27 cellular contexts compared by ENCODE assay signal in genomic region chr11:24453129-24453723, GRCh38. TPM values are rescaled to one million over a fixed set of nuclear protein-coding genes. Genes with fewer than 3 reads are reported as not detected.
"Had no signal": no experiment of that assay in that cellular context is flagged by ENCODE, and none has a peak within 500 bp of the region (broad histone marks: within the 10 kb centered on the region; RNA-seq: fewer than 3 reads in every experiment).

No MANE protein-coding gene starts in this region.

- H3K4me3 ChIP-seq: hepatocyte, left lung, ovary, prostate gland, upper lobe of left lung had no signal

- H3K27me3 Mint-ChIP-seq: activated B cell treated with CpG ODN at 0.5 μM for 24 hours; activated CD4-positive, alpha-beta memory T cell treated with anti-CD3 and anti-CD28 coated beads for 36 hours; activated naive CD4-positive, alpha-beta T cell treated with anti-CD3 and anti-CD28 coated beads, Interleukin-2, amount 10 ng/mL, durations not matched to agents 7 days and 5 days; activated naive CD8-positive, alpha-beta T cell treated with anti-CD3 and anti-CD28 coated beads, Interleukin-2, amount 50 U/mL, for 24 hours had no signal

- H3K4me3 Mint-ChIP-seq: activated B cell treated with CpG ODN at 0.5 μM for 24 hours; activated CD4-positive, alpha-beta memory T cell treated with anti-CD3 and anti-CD28 coated beads for 36 hours; activated naive CD4-positive, alpha-beta T cell treated with anti-CD3 and anti-CD28 coated beads, Interleukin-2, amount 10 ng/mL, durations not matched to agents 7 days and 5 days; activated naive CD8-positive, alpha-beta T cell treated with anti-CD3 and anti-CD28 coated beads, Interleukin-2, amount 50 U/mL, for 24 hours; immature natural killer cell; mesothelial cell of epicardium; nephron had no signal

- H3K27ac ChIP-seq: hepatocyte, left lung, neutrophil, ovary, prostate gland, upper lobe of left lung had no signal

- H3K27ac Mint-ChIP-seq: activated B cell treated with CpG ODN at 0.5 μM for 24 hours; activated CD4-positive, alpha-beta memory T cell treated with anti-CD3 and anti-CD28 coated beads for 36 hours; activated naive CD4-positive, alpha-beta T cell treated with anti-CD3 and anti-CD28 coated beads, Interleukin-2, amount 10 ng/mL, durations not matched to agents 7 days and 5 days; activated naive CD8-positive, alpha-beta T cell treated with anti-CD3 and anti-CD28 coated beads, Interleukin-2, amount 50 U/mL, for 24 hours; immature natural killer cell; mesothelial cell of epicardium; nephron had no signal

- ATAC-seq: activated naive CD8-positive, alpha-beta T cell treated with anti-CD3 and anti-CD28 coated beads, Interleukin-2, amount 50 U/mL, for 24 hours; left lung had no signal

- DNase-seq: activated B cell treated with CpG ODN at 0.5 μM for 24 hours; activated CD4-positive, alpha-beta memory T cell treated with anti-CD3 and anti-CD28 coated beads for 36 hours; activated CD4-positive, alpha-beta T cell treated with anti-CD3 and anti-CD28 coated beads for 4 hours; activated effector memory CD4-positive, alpha-beta T cell treated with anti-CD3 and anti-CD28 coated beads, Interleukin-2, amount 50 U/mL, for 16 hours; activated naive CD4-positive, alpha-beta T cell treated with anti-CD3 and anti-CD28 coated beads, Interleukin-2, amount 10 ng/mL, durations not matched to agents 7 days and 5 days; activated naive CD8-positive, alpha-beta T cell treated with anti-CD3 and anti-CD28 coated beads, Interleukin-2, amount 50 U/mL, for 24 hours; central memory CD4-positive, alpha-beta T cell; effector memory CD4-positive, alpha-beta T cell; glutamatergic neuron; immature natural killer cell; kidney glomerular epithelial cell; left lung; ovary; stimulated activated CD4-positive, alpha-beta T cell treated with anti-CD3 and anti-CD28 coated beads, Interleukin-4, amount 100 ng/mL, for 1 hour; stimulated activated naive CD4-positive, alpha-beta T cell treated with Interleukin-2 at 50 U/mL for 16 hours; T-helper 1 cell; upper lobe of left lung had no signal

- FAIRE-seq: colon, frontal cortex, TTC549 had no signal

- H3K36me3 Mint-ChIP-seq: activated CD4-positive, alpha-beta memory T cell treated with anti-CD3 and anti-CD28 coated beads for 36 hours; activated naive CD4-positive, alpha-beta T cell treated with anti-CD3 and anti-CD28 coated beads, Interleukin-2, amount 10 ng/mL, durations not matched to agents 7 days and 5 days; immature natural killer cell; mesothelial cell of epicardium had no signal

- H3K4me1 Mint-ChIP-seq: activated B cell treated with CpG ODN at 0.5 μM for 24 hours; activated naive CD4-positive, alpha-beta T cell treated with anti-CD3 and anti-CD28 coated beads, Interleukin-2, amount 10 ng/mL, durations not matched to agents 7 days and 5 days; activated naive CD8-positive, alpha-beta T cell treated with anti-CD3 and anti-CD28 coated beads, Interleukin-2, amount 50 U/mL, for 24 hours; immature natural killer cell; nephron had no signal

RNA-seq across cellular contexts. Expression of gene LUZP2, which starts 43.6 kb away (rescaled TPM):
- total RNA-seq: activated B cell treated with CpG ODN at 0.5 μM for 24 hours; activated CD4-positive, alpha-beta memory T cell treated with anti-CD3 and anti-CD28 coated beads for 36 hours; dermis microvascular lymphatic vessel endothelial cell; lung microvascular endothelial cell had no signal
